15 cellular contexts compared by ENCODE assay signal in genomic region chr11:131036544-131036943, GRCh38.
"Had no signal": no experiment of that assay in that cellular context is flagged by ENCODE, and none has a peak within 500 bp of the region (broad histone marks: within the 10 kb centered on the region; RNA-seq: fewer than 3 reads in every experiment).

No MANE protein-coding gene starts in this region.

- ATAC-seq: heart left ventricle, natural killer cell, right cardiac atrium had no signal

- DNase-seq: colonic mucosa; dermis blood vessel endothelial cell; esophagus squamous epithelium; heart left ventricle; hippocampal formation; natural killer cell; nucleus accumbens; ovary; right cardiac atrium; small intestine; stimulated activated CD4-positive, alpha-beta T cell treated with anti-CD3 and anti-CD28 coated beads, Interleukin-12 subunit alpha, Interleukin-12 subunit beta, amount 100 ng/mL, for 4 hours; stimulated activated naive CD4-positive, alpha-beta T cell; stomach; substantia nigra; transverse colon had no signal
